In genomic region chr16:69307856-69308255, GRCh38 we compare ENCODE assay signal across 4 cellular contexts. TPM values are rescaled to one million over a fixed set of nuclear protein-coding genes. Genes with fewer than 3 reads are reported as not detected.
"Had no signal": no experiment of that assay in that cellular context is flagged by ENCODE, and none has a peak within 500 bp of the region (broad histone marks: within the 10 kb centered on the region; RNA-seq: fewer than 3 reads in every experiment).

No MANE protein-coding gene starts in this region.

- ATAC-seq: GM12878 had no signal

- DNase-seq: GDM1, GF-D8 had no signal

- H3K4me3 ChIP-seq: GM12878 had no signal

RNA-seq across cellular contexts. Expression of gene TMED6, which starts 43.7 kb away (rescaled TPM):
- total RNA-seq: G401 had no signal
